10 cellular contexts compared by ENCODE assay signal in the genomic region with DNA sequence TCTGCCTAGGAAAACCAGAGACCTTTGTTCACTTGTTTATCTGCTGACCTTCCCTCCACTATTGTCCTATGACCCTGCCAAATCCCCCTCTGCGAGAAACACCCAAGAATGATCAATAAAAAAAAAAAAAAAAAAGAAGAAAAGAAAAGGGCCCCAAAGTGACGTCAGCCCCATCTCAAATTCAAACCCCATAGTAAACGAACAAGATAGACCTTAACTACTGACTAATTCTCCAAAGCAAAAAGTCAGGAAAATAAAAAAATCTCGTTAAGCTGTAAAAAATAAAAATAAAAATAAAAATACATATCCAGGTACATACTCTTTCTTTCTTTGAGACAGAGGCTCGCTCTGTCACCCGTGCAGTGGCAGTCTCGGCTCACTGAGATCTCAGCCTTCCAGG. TPM values are rescaled to one million over a fixed set of nuclear protein-coding genes. Genes with fewer than 3 reads are reported as not detected.
"Had no signal": no experiment of that assay in that cellular context is flagged by ENCODE, and none has a peak within 500 bp of the region (broad histone marks: within the 10 kb centered on the region; RNA-seq: fewer than 3 reads in every experiment).

No MANE protein-coding gene starts in this region.

RNA-seq across cellular contexts. Expression of a gene that starts 1.6 kb away (rescaled TPM):
- total RNA-seq: activated naive CD8-positive, alpha-beta T cell treated with anti-CD3 and anti-CD28 coated beads, Interleukin-2, amount 10 ng/mL, durations not matched to agents 7 days and 5 days; activated T-helper 17 cell treated with anti-CD3 and anti-CD28 coated beads, Interleukin-2, amount 50 U/mL, for 72 hours; adrenal gland; cerebellum; MCF 10A; NCI-H460; Peyer's patch; Right ventricle myocardium superior; SJSA1; WTC11 had no signal
- polyA plus RNA-seq: adrenal gland had no signal
